Comparison of ENCODE assay signal across 8 cellular contexts in the genomic region with DNA sequence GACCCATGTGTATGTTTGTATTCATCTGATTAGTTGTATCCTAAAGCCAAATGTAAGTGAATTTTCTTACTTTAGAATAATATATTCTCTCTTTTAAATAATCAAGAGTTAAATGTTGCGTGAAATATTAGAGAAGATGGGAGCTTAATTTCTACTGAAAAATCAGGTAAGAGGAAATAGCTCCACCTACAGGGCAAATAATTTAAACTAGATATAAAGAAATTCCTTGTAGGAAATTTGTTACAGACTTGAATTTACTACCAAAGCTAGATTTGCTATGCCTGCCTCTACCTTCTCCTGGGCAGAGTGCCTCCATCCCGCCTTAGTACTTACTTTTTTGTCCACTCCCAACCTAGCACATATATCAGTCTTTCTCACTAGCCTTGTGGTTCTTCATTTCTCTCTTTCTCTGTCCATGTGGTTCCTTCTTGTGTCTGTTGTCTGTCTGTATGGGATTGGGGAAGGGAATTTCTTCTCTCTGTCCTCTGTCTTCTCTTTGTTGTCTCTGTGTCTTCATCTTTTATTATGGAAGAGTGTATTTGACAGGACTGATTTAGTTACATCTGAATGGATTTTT. TPM values are rescaled to one million over a fixed set of nuclear protein-coding genes. Genes with fewer than 3 reads are reported as not detected.
A peak's percentile ranks its signal among the peaks of the same experiment; 100 is the strongest.
DNase-seq lines count a peak whose midpoint lies in the region; ATAC-seq and TF ChIP-seq lines count a peak whose summit lies in the region.

No MANE protein-coding gene starts in this region.

- intact Hi-C loops in aorta (cut with DNase I) = loop anchor here (2.0 kb wide), 1 partner anchor 119 kb away; no protein-coding TSS in a partner anchor

- H3F3A ChIP-seq in smooth muscle cell (ENCODE audit: low read depth) = no peaks in the 10 kb centered on the region

- no peaks in the 10 kb centered on the region for H3K79me2 ChIP-seq in smooth muscle cell (ENCODE audit: low read depth)

- 64% methylated on average over 2 of the region's 2 CpGs for WGBS in smooth muscle cell (ENCODE audit: low lambda C conversion rate)
- WGBS in aorta, 2 donors = 26 to 29% methylated on average over 2 of the region's 2 CpGs

- H2AFZ ChIP-seq in smooth muscle cell (ENCODE audit: low read depth) = no peak overlapping the region

- H3K27me3 ChIP-seq in foreskin keratinocyte = no peaks in the 10 kb centered on the region
- no peaks in the 10 kb centered on the region for H3K27me3 ChIP-seq in smooth muscle cell (ENCODE audit: low read depth)
- no peaks in the 10 kb centered on the region for H3K27me3 ChIP-seq in aorta (ENCODE audit: control insufficient read depth in 1 of 2, insufficient read depth in 2 of 2, low read length in 1 of 2)

- TF ChIP-seq CTCF in foreskin keratinocyte (conservative IDR thresholded peaks at IDR 0.05) (peak; percentile 75), smooth muscle cell (IDR thresholded peaks at IDR 0.05; ENCODE audit: borderline replicate concordance, insufficient read depth, poor library complexity, severe bottlenecking) (peak; percentile 62)

- H3K4me3 ChIP-seq in smooth muscle cell (no peak overlapping the region), aorta (ENCODE audit: low read length in 2 of 2) (no peak overlapping the region)

- no peaks in the 10 kb centered on the region for H3K36me3 ChIP-seq in smooth muscle cell (ENCODE audit: low read depth)
- H3K36me3 ChIP-seq in aorta (ENCODE audit: control insufficient read depth in 1 of 2, insufficient read depth in 2 of 2, low read length in 1 of 2) = no peaks in the 10 kb centered on the region

- H3K27ac ChIP-seq in foreskin keratinocyte = no peak overlapping the region
- H3K27ac ChIP-seq in smooth muscle cell (ENCODE audit: low read depth) = no peak overlapping the region
- no peak overlapping the region for H3K27ac ChIP-seq in aorta (ENCODE audit: low read depth in 1 of 2, low read length in 2 of 2)

- H3K9ac ChIP-seq in smooth muscle cell (ENCODE audit: low read depth) = no peak overlapping the region

- H4K20me1 ChIP-seq in smooth muscle cell (ENCODE audit: low read depth) = peaks cover 30% of the 10 kb centered on the region

- H3K4me1 ChIP-seq in foreskin keratinocyte = peaks cover 4% of the 10 kb centered on the region
- no peaks in the 10 kb centered on the region for H3K4me1 ChIP-seq in smooth muscle cell (ENCODE audit: low read depth)
- no peaks in the 10 kb centered on the region for H3K4me1 ChIP-seq in aorta (ENCODE audit: control insufficient read depth in 1 of 2, insufficient read depth in 2 of 2, low read length in 2 of 2)

- no peak for ATAC-seq in foreskin keratinocyte
- no peak for ATAC-seq in GM18870 (IDR thresholded peaks at IDR 0.05; ENCODE audit: unreplicated experiment)
- ATAC-seq in aorta (ENCODE audit: low FRiP score) = no peak

- DNase-seq in DMS114 treated with DMSO at 0.1 percent for 48 hours (lab: John Stamatoyannopoulos, UW; ENCODE audit: unreplicated experiment) (peak; percentile 51), LHCN-M2 (ENCODE audit: low read depth) (peak; percentile 34), SK-N-DZ (ENCODE audit: low spot score) (peak; percentile 22), foreskin keratinocyte (no peak), smooth muscle cell (lab: John Stamatoyannopoulos, UW; ENCODE audit: unreplicated experiment) (no peak), aorta (no peak), T1000 (lab: John Stamatoyannopoulos, UW) (no peak)

- no peak overlapping the region for H3K4me2 ChIP-seq in smooth muscle cell

- H3K9me3 ChIP-seq in smooth muscle cell (replicated peaks; ENCODE audit: low read depth) = no peaks in the 10 kb centered on the region
- no peaks in the 10 kb centered on the region for H3K9me3 ChIP-seq in aorta (ENCODE audit: control insufficient read depth, low read length)

RNA-seq across cellular contexts. Expression of gene PALS1, which starts 44.7 kb away (rescaled TPM):
- total RNA-seq in LHCN-M2 (2014; rRNA removed) (23.8 and 25.2 TPM in 2 replicates), foreskin keratinocyte (24.2 and 32.4 TPM in 2 replicates), smooth muscle cell (26.4 and 29.2 TPM in 2 replicates), aorta (10 to 100 TPM; 24.9 to 26.8 TPM)
- polyA plus RNA-seq in LHCN-M2 (2012) = 23.1 TPM
- 10.9 and 11.9 TPM in 2 replicates for polyA plus RNA-seq in SK-N-DZ (2014; cell fraction: cytosol; rRNA removed)
- polyA plus RNA-seq in SK-N-DZ (2014; cell fraction: nucleus; rRNA removed) = 6.6 and 7.5 TPM in 2 replicates
- polyA plus RNA-seq in foreskin keratinocyte (6.7 and 10.1 TPM in 2 replicates), smooth muscle cell (4.6 and 7.0 TPM in 2 replicates), aorta (10 to 100 TPM in 1 of 2 donors, 1 to 10 TPM in 1; 7.4 to 10.4 TPM)

Comparison
In these comparisons a context has a peak if more than half of its experiments do, and no peak if none do; other contexts are left out.
1. DNase-seq: peak in DMS114 treated with DMSO at 0.1 percent for 48 hours (single experiment), LHCN-M2 (single experiment) and SK-N-DZ (single experiment); none in foreskin keratinocyte (0 of 2), smooth muscle cell (single experiment), aorta (0 of 2) and T1000 (single experiment).